17 cellular contexts compared by ENCODE assay signal in the genomic region with DNA sequence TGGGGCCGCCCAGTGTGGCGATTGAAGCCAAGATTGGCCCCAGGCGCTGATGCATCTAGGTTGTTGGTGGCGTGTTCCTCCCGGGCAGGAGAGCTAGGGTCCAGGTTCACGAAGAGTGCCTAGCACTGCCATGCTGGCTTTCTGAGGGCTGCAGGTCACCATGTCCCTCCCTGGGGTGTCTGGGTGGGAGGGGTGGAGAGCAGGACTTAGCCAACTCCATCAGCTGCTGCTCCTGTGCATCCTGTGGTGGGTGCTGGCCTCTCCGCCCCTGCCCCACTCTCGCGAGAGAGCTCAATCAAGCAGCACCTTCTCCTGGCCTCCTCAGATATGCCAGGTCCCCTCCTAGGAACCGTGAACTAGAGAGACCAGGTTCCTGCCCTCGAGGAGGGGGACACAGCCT. TPM values are rescaled to one million over a fixed set of nuclear protein-coding genes. Genes with fewer than 3 reads are reported as not detected.
DNase-seq lines count a peak whose midpoint lies in the region; ATAC-seq, FAIRE-seq and TF ChIP-seq lines count a peak whose summit lies in the region.
"Had no signal": no experiment of that assay in that cellular context is flagged by ENCODE, and none has a peak within 500 bp of the region (broad histone marks: within the 10 kb centered on the region; RNA-seq: fewer than 3 reads in every experiment).

No MANE protein-coding gene starts in this region.

- peak overlapping the region; percentile 96 for H3K4me3 Mint-ChIP-seq in activated CD4-positive, alpha-beta T cell treated with anti-CD3 and anti-CD28 coated beads for 36 hours
- no peak overlapping the region for H3K4me3 Mint-ChIP-seq in nephron progenitor cell

- H3K9ac ChIP-seq in Karpas-422 (ENCODE audit: low read length) (no peak overlapping the region), GM12878 (ENCODE audit: control insufficient read depth, insufficient read depth, low read length) (no peak overlapping the region)

- no peak for TF ChIP-seq POLR2A in GM12878 (IDR thresholded peaks at IDR 0.05; ENCODE audit: low read depth, low read length)

- intact Hi-C loops in activated CD4-positive, alpha-beta T cell treated with anti-CD3 and anti-CD28 coated beads for 36 hours (cut with DNase I, micrococcal nuclease): no loop called here
- intact Hi-C loops in GM12878 (cut with micrococcal nuclease; ENCODE audit: unreplicated experiment): no loop called here

- no peaks in the 10 kb centered on the region for H3K27me3 Mint-ChIP-seq in activated CD4-positive, alpha-beta T cell treated with anti-CD3 and anti-CD28 coated beads for 36 hours
- no peaks in the 10 kb centered on the region for H3K27me3 Mint-ChIP-seq in nephron progenitor cell (ENCODE audit: low read depth, poor library complexity)

- CTCF ChIA-PET in activated CD4-positive, alpha-beta T cell treated with anti-CD3 and anti-CD28 coated beads for 36 hours (lab: Charles Lee): interaction anchor here (1.2 kb wide), 1 partner anchor 12 kb away, joined by 5 read pairs; no protein-coding TSS in a partner anchor
- CTCF ChIA-PET in GM12878 (lab: Yijun Ruan, JAX): interaction anchor here (0.6 to 5.3 kb wide), 4 partner anchors 12 to 119 kb away, joined by 3 to 39 read pairs (median 4); no protein-coding TSS in a partner anchor

- H3K9me2 ChIP-seq in Karpas-422 (replicated peaks; ENCODE audit: insufficient read depth, low read length): no peaks in the 10 kb centered on the region

- no TSS peak for BruUV-seq in GM12878 (replicated peaks; lab: Mats Ljungman, UMichigan)

- H3K27me3 ChIP-seq in Karpas-422 (ENCODE audit: low read length): no peaks in the 10 kb centered on the region
- H3K27me3 ChIP-seq in GM12878 (replicated peaks in 1 of 2; ENCODE audit: control insufficient read depth in 2 of 2, insufficient read depth in 2 of 2, low read length in 1 of 2): no peaks in the 10 kb centered on the region
- H3K27me3 ChIP-seq in osteoblast (ENCODE audit: insufficient read depth, low read length): no peaks in the 10 kb centered on the region
- H3K27me3 ChIP-seq: SJSA1, tibial artery had no signal

- peaks cover 11% of the 10 kb centered on the region for H3K36me3 Mint-ChIP-seq in activated CD4-positive, alpha-beta T cell treated with anti-CD3 and anti-CD28 coated beads for 36 hours (ENCODE audit: low read depth)
- H3K36me3 Mint-ChIP-seq in nephron progenitor cell (ENCODE audit: low read depth): no peaks in the 10 kb centered on the region

- no peak for TF ChIP-seq RAD21 in GM12878 (IDR thresholded peaks at IDR 0.05; ENCODE audit: insufficient read depth, low read depth, low read length)

- H3K36me3 ChIP-seq in Karpas-422 (ENCODE audit: insufficient read depth, low read length) (no peaks in the 10 kb centered on the region), GM12878 (ENCODE audit: control insufficient read depth in 2 of 2, insufficient read depth in 2 of 2, low read length in 1 of 2) (peaks cover 0 to 6% of the 10 kb centered on the region in 2 experiments; a peak in 2 of 4 replicates), osteoblast (ENCODE audit: insufficient read depth, low read length) (peaks cover 8% of the 10 kb centered on the region)

- H3K4me1 Mint-ChIP-seq in activated CD4-positive, alpha-beta T cell treated with anti-CD3 and anti-CD28 coated beads for 36 hours: peaks cover 33% of the 10 kb centered on the region
- H3K4me1 Mint-ChIP-seq in nephron progenitor cell: peaks cover 43% of the 10 kb centered on the region

- DNase-seq in activated CD4-positive, alpha-beta T cell treated with anti-CD3 and anti-CD28 coated beads for 36 hours: no peak
- DNase-seq in activated CD4-positive, alpha-beta T cell treated with anti-CD3 and anti-CD28 coated beads for 1 hour: no peak
- no peak for DNase-seq in Karpas-422
- no peak for DNase-seq in GM12878 (ENCODE audit: low read depth, low spot score)
- DNase-seq in osteoblast (ENCODE audit: insufficient read length, low spot score, missing footprints): peak; percentile 81
- DNase-seq in D341Med (ENCODE audit: low spot score): no peak
- DNase-seq in nephron progenitor cell: no peak
- DNase-seq: anterior cingulate cortex, COR-L47, head of caudate nucleus had no signal

- no peak for TF ChIP-seq EP300 in GM12878 (IDR thresholded peaks at IDR 0.05; ENCODE audit: borderline replicate concordance in 1 of 2, control insufficient read depth in 1 of 2, low read depth in 2 of 2, low read length in 2 of 2)

- TF ChIP-seq CTCF in GM12878 (IDR thresholded peaks at IDR 0.05 in 2 of 3, conservative IDR thresholded peaks at IDR 0.05 in 1 of 3; ENCODE audit: control insufficient read depth in 2 of 3, extremely low read depth in 1 of 3, insufficient read depth in 1 of 3, low read depth in 3 of 3, low read length in 3 of 3): no peak
- no peak for TF ChIP-seq CTCF in osteoblast (IDR thresholded peaks at IDR 0.05; ENCODE audit: extremely low read depth, low read depth, low read length)
- no peak for TF ChIP-seq CTCF in nephron progenitor cell (IDR thresholded peaks at IDR 0.05)

- H3K4me1 ChIP-seq in Karpas-422 (ENCODE audit: low read length): peaks cover 31% of the 10 kb centered on the region
- peaks cover 25% of the 10 kb centered on the region for H3K4me1 ChIP-seq in GM12878 (ENCODE audit: control insufficient read depth, insufficient read depth, low read length)
- H3K4me1 ChIP-seq in osteoblast (ENCODE audit: insufficient read depth, low read length): peaks cover 25% of the 10 kb centered on the region

- H3K27ac ChIP-seq in Karpas-422 (ENCODE audit: low read length): no peak overlapping the region
- H3K27ac ChIP-seq in GM12878 (ENCODE audit: control insufficient read depth, insufficient read depth): no peak overlapping the region
- H3K27ac ChIP-seq in osteoblast (ENCODE audit: low read depth, low read length): no peak overlapping the region
- H3K27ac ChIP-seq: epithelial cell of prostate, SJSA1 had no signal

- H3K9me3 ChIP-seq in Karpas-422 (ENCODE audit: low read length) (no peaks in the 10 kb centered on the region), GM12878 (replicated peaks; ENCODE audit: control insufficient read depth, insufficient read depth, low read length) (no peaks in the 10 kb centered on the region), osteoblast (ENCODE audit: low read depth, low read length) (no peaks in the 10 kb centered on the region)
- H3K9me3 ChIP-seq: mucosa of descending colon, SJSA1, tibial artery had no signal

- in situ Hi-C loops in GM12878 (cut with MboI): no loop called here

- no peaks in the 10 kb centered on the region for H3K9me3 Mint-ChIP-seq in activated CD4-positive, alpha-beta T cell treated with anti-CD3 and anti-CD28 coated beads for 36 hours (ENCODE audit: low read depth)
- H3K9me3 Mint-ChIP-seq in nephron progenitor cell: no peaks in the 10 kb centered on the region

- no peak for FAIRE-seq in GM12878 (lab: Jason Lieb, UNC)
- FAIRE-seq: colon, GM18507 had no signal

- H3K27ac Mint-ChIP-seq in activated CD4-positive, alpha-beta T cell treated with anti-CD3 and anti-CD28 coated beads for 36 hours: no peak overlapping the region
- no peak overlapping the region for H3K27ac Mint-ChIP-seq in nephron progenitor cell

- WGBS in GM12878 (ENCODE audit: insufficient coverage, insufficient replicate concordance, low lambda C conversion rate, missing lambda C conversion rate): 83% methylated on average over 11 of the region's 11 CpGs

- no peak for ATAC-seq in activated CD4-positive, alpha-beta T cell treated with anti-CD3 and anti-CD28 coated beads for 36 hours
- ATAC-seq in GM12878 (no peak), HG02885 (IDR thresholded peaks at IDR 0.05; ENCODE audit: poor library complexity, unreplicated experiment) (no peak)
- ATAC-seq: mucosa of descending colon had no signal

- SMC1A ChIA-PET in GM12878 (lab: Charles Lee; ENCODE audit: uncharacterized antibody, unreplicated experiment): interaction anchor here (0.6 to 1.7 kb wide), 3 partner anchors 29 to 345 kb away, joined by 3 to 4 read pairs (median 3); no protein-coding TSS in a partner anchor

- RAD21 ChIA-PET in GM12878 (lab: Charles Lee; ENCODE audit: unreplicated experiment): interaction anchor here (1.4 kb wide), 2 partner anchors 10 to 31 kb away, joined by 5 read pairs; partner anchors contain the start of gene BAG5

- H2AFZ ChIP-seq in Karpas-422 (ENCODE audit: low read length) (no peak overlapping the region), GM12878 (ENCODE audit: control insufficient read depth, low read depth, low read length) (no peak overlapping the region), osteoblast (ENCODE audit: low read length) (no peak overlapping the region)

- POLR2A ChIA-PET in activated CD4-positive, alpha-beta T cell treated with anti-CD3 and anti-CD28 coated beads for 36 hours (lab: Charles Lee): no interaction called here
- POLR2A ChIA-PET in GM12878 (lab: Charles Lee): no interaction called here

- peak overlapping the region; percentile 83 for H3K4me2 ChIP-seq in Karpas-422 (ENCODE audit: low read depth, low read length, poor library complexity, severe bottlenecking)
- H3K4me2 ChIP-seq in GM12878 (ENCODE audit: control insufficient read depth, insufficient read depth): peak overlapping the region; percentile 85; the same call in 1 of the 2 replicates
- H3K4me2 ChIP-seq in osteoblast (ENCODE audit: insufficient read depth, low read length): no peak overlapping the region

- H4K20me1 ChIP-seq in Karpas-422 (ENCODE audit: insufficient read depth, low read depth, low read length): peaks cover 13% of the 10 kb centered on the region; the same call in 1 of the 2 replicates
- H4K20me1 ChIP-seq in GM12878 (ENCODE audit: control insufficient read depth, insufficient read depth): no peaks in the 10 kb centered on the region
- H4K20me1 ChIP-seq in osteoblast (ENCODE audit: insufficient read depth, low read length): peaks cover 23% of the 10 kb centered on the region

- H3K79me2 ChIP-seq in Karpas-422 (ENCODE audit: low read length) (peaks cover 36% of the 10 kb centered on the region), GM12878 (ENCODE audit: control insufficient read depth, insufficient read depth, low read length) (peaks cover 30% of the 10 kb centered on the region), osteoblast (ENCODE audit: insufficient read depth, low read length) (peaks cover 40% of the 10 kb centered on the region)

- H3K4me3 ChIP-seq in Karpas-422 (ENCODE audit: low read length) (peak overlapping the region; percentile 93; the same call in 1 of the 2 replicates), GM12878 (no peak overlapping the region), osteoblast (ENCODE audit: insufficient read depth, low read length) (no peak overlapping the region)
- H3K4me3 ChIP-seq: mucosa of descending colon, SJSA1 had no signal

RNA-seq across cellular contexts. Expression of gene TRMT61A, which starts 1.8 kb away (rescaled TPM):
- 1 to 10 TPM; 8.8 to 9.0 TPM for total RNA-seq in activated CD4-positive, alpha-beta T cell treated with anti-CD3 and anti-CD28 coated beads for 36 hours
- total RNA-seq in Karpas-422 (2014; rRNA removed; shearing (Covaris generic); ENCODE audit: low replicate concordance): 8.0 and 30.8 TPM in 2 replicates
- total RNA-seq in GM12878 (2013; cell fraction: nucleolus; rRNA removed): 23.5 and 27.2 TPM in 2 replicates
- total RNA-seq in GM12878 (2014; rRNA removed) (13.5 and 18.2 TPM in 2 replicates), GM12878 (2014; rRNA removed; fragmentation: Illumina TruSeq; extraction: Trizol) (3.7 and 4.7 TPM in 2 replicates), GM12878 (2021) (15.6 and 17.9 TPM in 2 replicates), osteoblast (9.0 and 10.6 TPM in 2 replicates)
- 2.0 TPM for polyA plus RNA-seq in GM12878 (2011; ENCODE audit: low read depth)
- polyA plus RNA-seq in GM12878 (2011; rRNA removed) (2.4 and 5.1 TPM in 2 replicates), GM12878 (2014; fragmentation: Illumina TruSeq; extraction: Trizol) (0.46 and 1.4 TPM in 2 replicates), GM12878 (2014; fragmentation: Nextera tagmentation; extraction: Ambion mirVana) (under 1 TPM; 0.11 to 0.38 TPM), GM12878 (2014; rRNA removed) (17.6 and 20.4 TPM in 2 replicates), GM12878 (2016; fragmentation: Nextera tagmentation; extraction: Ambion mirVana) (10 to 100 TPM; 19.8 to 21.9 TPM)
- 9.0 and 16.6 TPM in 2 replicates for polyA plus RNA-seq in GM12878 (2011; cell fraction: cytosol; rRNA removed)
- 49.7 and 52.9 TPM in 2 replicates for polyA plus RNA-seq in GM12878 (2011; cell fraction: nucleus; rRNA removed)
- polyA plus RNA-seq in GM12878 (2012): 5.6 and 7.1 TPM in 2 replicates
- 3.9 and 9.5 TPM in 2 replicates for polyA minus RNA-seq in GM12878 (2011; rRNA and poly(A)+ RNA removed)
- polyA minus RNA-seq in GM12878 (2011; cell fraction: cytosol; rRNA and poly(A)+ RNA removed): 4.0 and 4.1 TPM in 2 replicates
- polyA minus RNA-seq in GM12878 (2011; cell fraction: nucleus; rRNA and poly(A)+ RNA removed): 15.0 and 25.7 TPM in 2 replicates

RNA-seq across cellular contexts. Expression of gene CKB, which starts 8.2 kb away (rescaled TPM):
- 1 to 10 TPM; 3.4 to 4.0 TPM for total RNA-seq in activated CD4-positive, alpha-beta T cell treated with anti-CD3 and anti-CD28 coated beads for 36 hours
- 30.4 and 55.2 TPM in 2 replicates for total RNA-seq in Karpas-422 (2014; rRNA removed; shearing (Covaris generic); ENCODE audit: low replicate concordance)
- 5.2 and 8.1 TPM in 2 replicates for total RNA-seq in GM12878 (2013; cell fraction: nucleolus; rRNA removed)
- total RNA-seq in GM12878 (2014; rRNA removed) (2.0 and 5.2 TPM in 2 replicates), GM12878 (2014; rRNA removed; fragmentation: Illumina TruSeq; extraction: Trizol) (0.37 and 0.40 TPM in 2 replicates), GM12878 (2021) (3.6 and 5.5 TPM in 2 replicates), osteoblast (5.1 and 8.3 TPM in 2 replicates)
- 4.6 TPM for polyA plus RNA-seq in GM12878 (2011; ENCODE audit: low read depth)
- polyA plus RNA-seq in GM12878 (2011; rRNA removed) (4.9 and 6.1 TPM in 2 replicates), GM12878 (2014; fragmentation: Illumina TruSeq; extraction: Trizol) (0.46 TPM in 1 of 2 replicates, not detected in the other), GM12878 (2014; fragmentation: Nextera tagmentation; extraction: Ambion mirVana) (under 1 TPM; 0.48 to 0.90 TPM), GM12878 (2014; rRNA removed) (2.8 and 9.0 TPM in 2 replicates), GM12878 (2016; fragmentation: Nextera tagmentation; extraction: Ambion mirVana) (1 to 10 TPM; 2.6 to 3.3 TPM)
- polyA plus RNA-seq in GM12878 (2011; cell fraction: cytosol; rRNA removed): 8.2 and 14.3 TPM in 2 replicates
- 21.1 and 21.6 TPM in 2 replicates for polyA plus RNA-seq in GM12878 (2011; cell fraction: nucleus; rRNA removed)
- polyA plus RNA-seq in GM12878 (2012): 8.6 and 8.9 TPM in 2 replicates
- 2.3 and 12.2 TPM in 2 replicates for polyA minus RNA-seq in GM12878 (2011; rRNA and poly(A)+ RNA removed)
- 5.2 and 7.7 TPM in 2 replicates for polyA minus RNA-seq in GM12878 (2011; cell fraction: cytosol; rRNA and poly(A)+ RNA removed)
- 1.7 and 4.3 TPM in 2 replicates for polyA minus RNA-seq in GM12878 (2011; cell fraction: nucleus; rRNA and poly(A)+ RNA removed)

RNA-seq across cellular contexts. Expression of gene BAG5, which starts 31.6 kb away (rescaled TPM):
- total RNA-seq in activated CD4-positive, alpha-beta T cell treated with anti-CD3 and anti-CD28 coated beads for 36 hours: 10 to 100 TPM; 24.2 to 25.1 TPM
- 23.1 and 32.6 TPM in 2 replicates for total RNA-seq in Karpas-422 (2014; rRNA removed; shearing (Covaris generic); ENCODE audit: low replicate concordance)
- total RNA-seq in GM12878 (2013; cell fraction: nucleolus; rRNA removed): 22.8 and 25.0 TPM in 2 replicates
- total RNA-seq in GM12878 (2014; rRNA removed) (17.5 and 18.5 TPM in 2 replicates), GM12878 (2014; rRNA removed; fragmentation: Illumina TruSeq; extraction: Trizol) (22.9 and 23.8 TPM in 2 replicates), GM12878 (2021) (21.4 and 22.7 TPM in 2 replicates), osteoblast (28.6 and 30.8 TPM in 2 replicates)
- polyA plus RNA-seq in GM12878 (2011; ENCODE audit: low read depth): 12.5 TPM
- polyA plus RNA-seq in GM12878 (2011; rRNA removed) (10.2 and 14.2 TPM in 2 replicates), GM12878 (2014; fragmentation: Illumina TruSeq; extraction: Trizol) (25.9 and 33.9 TPM in 2 replicates), GM12878 (2014; fragmentation: Nextera tagmentation; extraction: Ambion mirVana) (10 to 100 TPM in 1 of 2 experiments, 1 to 10 TPM in 1; 9.9 to 10.9 TPM), GM12878 (2014; rRNA removed) (13.1 and 13.5 TPM in 2 replicates), GM12878 (2016; fragmentation: Nextera tagmentation; extraction: Ambion mirVana) (10 to 100 TPM; 25.7 to 30.5 TPM)
- 6.2 and 8.1 TPM in 2 replicates for polyA plus RNA-seq in GM12878 (2011; cell fraction: cytosol; rRNA removed)
- 7.8 and 10.2 TPM in 2 replicates for polyA plus RNA-seq in GM12878 (2011; cell fraction: nucleus; rRNA removed)
- polyA plus RNA-seq in GM12878 (2012): 12.0 and 13.3 TPM in 2 replicates
- polyA minus RNA-seq in GM12878 (2011; rRNA and poly(A)+ RNA removed): 9.0 and 10.8 TPM in 2 replicates
- 6.1 and 6.8 TPM in 2 replicates for polyA minus RNA-seq in GM12878 (2011; cell fraction: cytosol; rRNA and poly(A)+ RNA removed)
- polyA minus RNA-seq in GM12878 (2011; cell fraction: nucleus; rRNA and poly(A)+ RNA removed): 4.8 and 8.7 TPM in 2 replicates

RNA-seq across cellular contexts. Expression of gene COA8, which starts 31.9 kb away (rescaled TPM):
- 10 to 100 TPM; 39.6 to 41.7 TPM for total RNA-seq in activated CD4-positive, alpha-beta T cell treated with anti-CD3 and anti-CD28 coated beads for 36 hours
- total RNA-seq in Karpas-422 (2014; rRNA removed; shearing (Covaris generic); ENCODE audit: low replicate concordance): 62.9 and 63.5 TPM in 2 replicates
- 21.6 and 28.1 TPM in 2 replicates for total RNA-seq in GM12878 (2013; cell fraction: nucleolus; rRNA removed)
- total RNA-seq in GM12878 (2014; rRNA removed): 23.7 and 37.3 TPM in 2 replicates
- 22.7 and 24.2 TPM in 2 replicates for total RNA-seq in GM12878 (2014; rRNA removed; fragmentation: Illumina TruSeq; extraction: Trizol)
- 29.0 and 34.7 TPM in 2 replicates for total RNA-seq in GM12878 (2021)
- 11.5 TPM for polyA plus RNA-seq in GM12878 (2011; ENCODE audit: low read depth)
- polyA plus RNA-seq in GM12878 (2011; rRNA removed): 20.5 and 29.0 TPM in 2 replicates
- 15.1 and 16.3 TPM in 2 replicates for polyA plus RNA-seq in GM12878 (2011; cell fraction: cytosol; rRNA removed)
- 7.8 and 9.0 TPM in 2 replicates for polyA plus RNA-seq in GM12878 (2011; cell fraction: nucleus; rRNA removed)
- 34.8 and 40.5 TPM in 2 replicates for polyA plus RNA-seq in GM12878 (2012)
- 27.4 and 30.6 TPM in 2 replicates for polyA plus RNA-seq in GM12878 (2014; fragmentation: Illumina TruSeq; extraction: Trizol)
- polyA plus RNA-seq in GM12878 (2014; fragmentation: Nextera tagmentation; extraction: Ambion mirVana): 10 to 100 TPM in 1 of 2 experiments, 1 to 10 TPM in 1; 6.1 to 11.3 TPM
- 32.8 and 33.7 TPM in 2 replicates for polyA plus RNA-seq in GM12878 (2014; rRNA removed)
- 10 to 100 TPM; 67.6 to 69.5 TPM for polyA plus RNA-seq in GM12878 (2016; fragmentation: Nextera tagmentation; extraction: Ambion mirVana)
- 5.6 and 7.1 TPM in 2 replicates for polyA minus RNA-seq in GM12878 (2011; rRNA and poly(A)+ RNA removed)
- 2.7 and 3.8 TPM in 2 replicates for polyA minus RNA-seq in GM12878 (2011; cell fraction: cytosol; rRNA and poly(A)+ RNA removed)
- 8.0 and 13.8 TPM in 2 replicates for polyA minus RNA-seq in GM12878 (2011; cell fraction: nucleus; rRNA and poly(A)+ RNA removed)
- total RNA-seq in osteoblast: 23.0 and 24.6 TPM in 2 replicates
